8 cellular contexts compared by ENCODE assay signal in the genomic region with DNA sequence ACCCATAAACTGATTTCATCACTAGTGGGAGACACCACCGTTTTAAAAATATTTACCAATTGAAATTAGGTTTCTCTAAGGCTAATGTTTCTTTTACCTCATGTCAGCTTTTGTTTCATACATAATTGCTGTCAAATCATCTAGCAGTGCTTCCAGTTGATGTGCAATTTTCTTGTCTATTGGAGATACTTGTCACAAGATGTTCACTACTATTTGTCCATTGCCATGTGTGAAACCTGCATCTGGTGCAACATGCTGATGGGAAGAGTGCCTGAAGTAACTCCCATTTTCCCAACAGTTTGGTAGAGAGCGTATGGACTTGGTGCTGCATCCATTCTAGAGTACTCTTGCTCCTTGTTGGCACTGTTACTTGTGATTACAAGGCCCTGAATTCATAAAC. TPM values are rescaled to one million over a fixed set of nuclear protein-coding genes. Genes with fewer than 3 reads are reported as not detected.
"Had no signal": no experiment of that assay in that cellular context is flagged by ENCODE, and none has a peak within 500 bp of the region (broad histone marks: within the 10 kb centered on the region; RNA-seq: fewer than 3 reads in every experiment).

No MANE protein-coding gene starts in this region.

- H3K4me2 ChIP-seq: GM23338 had no signal

- H3K9me3 Mint-ChIP-seq: GM23338, H9, IgD-negative memory B cell had no signal

- H3K4me1 Mint-ChIP-seq: GM23338, H9, IgD-negative memory B cell had no signal

- H3K27ac Mint-ChIP-seq: GM23338, H9, IgD-negative memory B cell had no signal

- H3K4me3 Mint-ChIP-seq: GM23338, H9, IgD-negative memory B cell had no signal

- DNase-seq: H9, HCEC 1CT had no signal

- FAIRE-seq: H1, H54, HTR-8/SVneo had no signal

- H3K4me3 ChIP-seq: GM23338 had no signal

- H3K27me3 Mint-ChIP-seq: IgD-negative memory B cell had no signal

- H2AFZ ChIP-seq: GM23338 had no signal

RNA-seq across cellular contexts. Expression of a gene that starts 23.3 kb away (rescaled TPM):
- total RNA-seq: HT-29 had no signal
- polyA plus RNA-seq: IgD-negative memory B cell had no signal
